Comparison of ENCODE assay signal across 20 cellular contexts in the genomic region with DNA sequence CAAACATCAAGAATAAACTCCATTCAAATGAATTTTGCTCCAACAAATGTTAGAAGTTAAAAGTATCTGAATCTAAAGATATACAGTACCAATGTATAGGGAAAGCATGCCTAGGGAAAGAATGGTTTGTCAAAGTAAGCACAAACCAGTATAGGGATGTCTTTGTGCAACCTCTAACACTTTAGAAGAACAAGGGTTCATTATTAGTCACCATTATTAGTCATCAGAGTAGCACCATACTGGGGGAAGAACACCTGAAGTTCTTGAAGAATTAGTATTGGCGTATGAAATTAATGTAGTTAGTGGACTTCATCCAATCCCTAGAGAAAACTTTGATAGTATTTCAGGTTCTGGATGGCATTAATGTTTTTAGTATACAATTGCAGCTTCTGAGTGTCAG.
"Had no signal": no experiment of that assay in that cellular context is flagged by ENCODE, and none has a peak within 500 bp of the region (broad histone marks: within the 10 kb centered on the region; RNA-seq: fewer than 3 reads in every experiment).

No MANE protein-coding gene starts in this region.

- DNase-seq: activated CD4-positive, alpha-beta T cell treated with anti-CD3 and anti-CD28 coated beads for 48 hours; activated CD4-positive, CD25-positive, alpha-beta regulatory T cell; activated CD8-positive, alpha-beta T cell treated with anti-CD3 and anti-CD28 coated beads for 36 hours; activated naive CD4-positive, alpha-beta T cell treated with Interleukin-2 at 50 U/mL for 16 hours; activated naive CD8-positive, alpha-beta T cell treated with anti-CD3 and anti-CD28 coated beads, Interleukin-2, amount 10 ng/mL, durations not matched to agents 7 days and 5 days; activated T-cell treated with anti-CD3 and anti-CD28 coated beads, Interleukin-2, amount 50 U/mL, for 1 hour; aorta; dorsolateral prefrontal cortex; endodermal cell; heart left ventricle; left ventricle myocardium inferior; nephron progenitor cell; nucleus accumbens; posterior cingulate gyrus; retina; spleen; stimulated activated naive CD4-positive, alpha-beta T cell; T-helper 9 cell; upper lobe of right lung had no signal

- H3K27ac ChIP-seq: dorsolateral prefrontal cortex, gastroesophageal sphincter, heart left ventricle, left ventricle myocardium inferior, spleen, upper lobe of right lung had no signal

- H3K27me3 ChIP-seq: dorsolateral prefrontal cortex, gastroesophageal sphincter, heart left ventricle, spleen, upper lobe of right lung had no signal

- H3K4me1 ChIP-seq: gastroesophageal sphincter, heart left ventricle, left ventricle myocardium inferior, spleen, upper lobe of right lung had no signal

- ATAC-seq: activated CD8-positive, alpha-beta T cell treated with anti-CD3 and anti-CD28 coated beads for 36 hours; gastroesophageal sphincter; heart left ventricle; upper lobe of right lung had no signal

- H3K4me3 ChIP-seq: dorsolateral prefrontal cortex, gastroesophageal sphincter, heart left ventricle, left ventricle myocardium inferior, spleen, upper lobe of right lung had no signal
